9 cellular contexts compared by ENCODE assay signal in the genomic region with DNA sequence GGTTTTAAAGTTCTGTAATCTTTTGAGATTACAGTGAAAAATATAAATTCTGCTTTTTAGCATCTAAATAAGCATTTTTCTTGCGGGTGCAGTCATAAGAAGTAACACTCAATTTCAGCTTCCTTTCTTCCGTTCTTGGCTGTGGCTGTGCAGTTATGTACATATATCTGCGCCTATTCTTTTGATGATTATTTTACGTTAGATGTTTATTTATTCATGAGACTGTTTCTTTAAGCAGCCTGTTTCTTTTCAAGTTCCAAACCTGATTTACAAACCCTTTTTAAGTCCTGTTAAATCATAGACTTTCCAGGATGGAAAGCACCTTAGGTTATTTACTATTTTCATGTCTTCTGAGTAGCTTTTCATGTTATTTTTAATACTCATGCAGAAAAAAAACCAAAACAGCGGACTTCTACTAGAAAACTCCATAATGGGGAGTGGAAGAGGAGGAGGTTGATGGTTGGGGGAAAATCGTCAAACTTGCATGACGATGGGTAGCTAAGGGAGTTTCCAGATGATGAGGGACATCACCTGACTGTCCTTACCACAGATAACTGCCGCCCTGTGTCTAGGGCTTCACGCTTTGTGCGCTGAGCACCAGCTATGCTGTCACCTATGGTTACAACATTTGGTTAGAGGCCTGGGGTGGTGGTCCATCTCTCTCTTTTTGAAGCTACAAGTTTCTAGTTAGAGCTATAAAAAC. TPM values are rescaled to one million over a fixed set of nuclear protein-coding genes. Genes with fewer than 3 reads are reported as not detected.
DNase-seq lines count a peak whose midpoint lies in the region; ATAC-seq and TF ChIP-seq lines count a peak whose summit lies in the region.
"Had no signal": no experiment of that assay in that cellular context is flagged by ENCODE, and none has a peak within 500 bp of the region (broad histone marks: within the 10 kb centered on the region; RNA-seq: fewer than 3 reads in every experiment).

No MANE protein-coding gene starts in this region.

- H3K9me3 ChIP-seq in CD4-positive, CD25-positive, alpha-beta regulatory T cell (ENCODE audit: control insufficient read depth in 2 of 2, low read length in 2 of 2): no peaks in the 10 kb centered on the region
- H3K9me3 ChIP-seq in OCI-LY1 (ENCODE audit: low read length): peaks cover 7% of the 10 kb centered on the region; the same call in 1 of the 2 replicates

- H3K27me3 ChIP-seq in CD4-positive, CD25-positive, alpha-beta regulatory T cell (ENCODE audit: control insufficient read depth, insufficient read depth, low read length): no peaks in the 10 kb centered on the region
- H3K27me3 ChIP-seq in OCI-LY1 (ENCODE audit: insufficient read depth, low read length): no peaks in the 10 kb centered on the region

- 0 out of 2 replicates have a peak, but pooled peaks cover 4% of the 10 kb centered on the region for H3F3A ChIP-seq in OCI-LY1 (ENCODE audit: insufficient read depth, low read length)

- no peak overlapping the region for H2AFZ ChIP-seq in OCI-LY1 (ENCODE audit: low read length)
- H2AFZ ChIP-seq: parathyroid adenoma had no signal

- peak; percentile 80 to 87 (median 83) for DNase-seq in CD4-positive, CD25-positive, alpha-beta regulatory T cell
- DNase-seq in activated naive CD8-positive, alpha-beta T cell treated with anti-CD3 and anti-CD28 coated beads, Interleukin-2, amount 50 U/mL, for 16 hours (ENCODE audit: low read depth, low spot score): peak; percentile 28
- DNase-seq in stimulated activated naive CD8-positive, alpha-beta T cell treated with anti-CD3 and anti-CD28 coated beads, Interleukin-15, amount 100 ng/mL, for 72 hours: peak; percentile 56 to 85
- DNase-seq in omental fat pad (ENCODE audit: low spot score) (no peak), NCI-H2171 treated with DMSO at 0.1 percent for 48 hours (lab: John Stamatoyannopoulos, UW) (no peak), kidney glomerular epithelial cell (lab: John Stamatoyannopoulos, UW) (no peak)

- H3K36me3 Mint-ChIP-seq in CD4-positive, CD25-positive, alpha-beta regulatory T cell: peaks cover 12% of the 10 kb centered on the region

- H3K4me2 ChIP-seq in OCI-LY1 (ENCODE audit: low read length): peak overlapping the region; percentile 84

- peak overlapping the region; percentile 96 to 99 (median 98) for H3K4me3 Mint-ChIP-seq in CD4-positive, CD25-positive, alpha-beta regulatory T cell
- H3K4me3 Mint-ChIP-seq in stimulated activated naive CD8-positive, alpha-beta T cell treated with anti-CD3 and anti-CD28 coated beads, Interleukin-15, amount 100 ng/mL, for 72 hours: peak overlapping the region; percentile 78 to 92

- no peaks in the 10 kb centered on the region for H3K36me3 ChIP-seq in CD4-positive, CD25-positive, alpha-beta regulatory T cell (ENCODE audit: control insufficient read depth, insufficient read depth, low read length)
- peaks cover 9% of the 10 kb centered on the region; the same call in 1 of the 2 replicates for H3K36me3 ChIP-seq in OCI-LY1 (ENCODE audit: insufficient read depth, low read length)

- H3K27me3 Mint-ChIP-seq in CD4-positive, CD25-positive, alpha-beta regulatory T cell: no peaks in the 10 kb centered on the region
- H3K27me3 Mint-ChIP-seq in stimulated activated naive CD8-positive, alpha-beta T cell treated with anti-CD3 and anti-CD28 coated beads, Interleukin-15, amount 100 ng/mL, for 72 hours: no peaks in the 10 kb centered on the region

- H3K4me3 ChIP-seq in CD4-positive, CD25-positive, alpha-beta regulatory T cell (ENCODE audit: low read depth, low read length): peak overlapping the region; percentile 96
- H3K4me3 ChIP-seq in OCI-LY1 (ENCODE audit: low read depth, low read length, poor library complexity, severe bottlenecking): peak overlapping the region; percentile 71

- H3K9me2 ChIP-seq in OCI-LY1 (ENCODE audit: low read depth, low read length): no peaks in the 10 kb centered on the region

- peak; percentile 89 to 91 for ATAC-seq in CD4-positive, CD25-positive, alpha-beta regulatory T cell (ENCODE audit: low read depth in 2 of 2)
- ATAC-seq in GM21447 (IDR thresholded peaks at IDR 0.05; ENCODE audit: unreplicated experiment) (peak; percentile 77), omental fat pad (ENCODE audit: low FRiP score) (no peak)
- ATAC-seq in stimulated activated naive CD8-positive, alpha-beta T cell treated with anti-CD3 and anti-CD28 coated beads, Interleukin-15, amount 100 ng/mL, for 72 hours: peak; percentile 97

- peak overlapping the region; percentile 95 to 100 (median 95) for H3K27ac Mint-ChIP-seq in CD4-positive, CD25-positive, alpha-beta regulatory T cell
- peak overlapping the region; percentile 97 to 99 for H3K27ac Mint-ChIP-seq in stimulated activated naive CD8-positive, alpha-beta T cell treated with anti-CD3 and anti-CD28 coated beads, Interleukin-15, amount 100 ng/mL, for 72 hours

- peak overlapping the region; percentile 84 for H3K9ac ChIP-seq in OCI-LY1 (ENCODE audit: low read length)
- H3K9ac ChIP-seq: parathyroid adenoma had no signal

- H3K79me2 ChIP-seq in OCI-LY1 (ENCODE audit: insufficient read depth, low read length): peaks cover 50% of the 10 kb centered on the region
- H3K79me2 ChIP-seq: parathyroid adenoma had no signal

- peaks cover 61% of the 10 kb centered on the region for H3K4me1 ChIP-seq in CD4-positive, CD25-positive, alpha-beta regulatory T cell (ENCODE audit: control insufficient read depth, insufficient read depth, low read length, poor library complexity, severe bottlenecking)
- peaks cover 74% of the 10 kb centered on the region for H3K4me1 ChIP-seq in OCI-LY1 (ENCODE audit: insufficient read depth, low read length, severe bottlenecking)
- H3K4me1 ChIP-seq: parathyroid adenoma had no signal

- H3K9me3 Mint-ChIP-seq in CD4-positive, CD25-positive, alpha-beta regulatory T cell: peaks cover 0 to 3% (median 0%) of the 10 kb centered on the region in 7 donors
- H3K9me3 Mint-ChIP-seq in stimulated activated naive CD8-positive, alpha-beta T cell treated with anti-CD3 and anti-CD28 coated beads, Interleukin-15, amount 100 ng/mL, for 72 hours: peaks cover 11% of the 10 kb centered on the region in 2 donors

- TF ChIP-seq CTCF in OCI-LY1 (IDR thresholded peaks at IDR 0.05; ENCODE audit: low read length) (no peak), omental fat pad (IDR thresholded peaks at IDR 0.05) (no peak)

- H4K20me1 ChIP-seq in OCI-LY1 (ENCODE audit: insufficient read depth, low read length): no peaks in the 10 kb centered on the region

- H3K4me1 Mint-ChIP-seq in CD4-positive, CD25-positive, alpha-beta regulatory T cell: peaks cover 44 to 75% (median 61%) of the 10 kb centered on the region in 4 donors
- H3K4me1 Mint-ChIP-seq in stimulated activated naive CD8-positive, alpha-beta T cell treated with anti-CD3 and anti-CD28 coated beads, Interleukin-15, amount 100 ng/mL, for 72 hours: peaks cover 67% of the 10 kb centered on the region

- H3K27ac ChIP-seq in CD4-positive, CD25-positive, alpha-beta regulatory T cell (ENCODE audit: insufficient read depth, low read length, poor library complexity, severe bottlenecking): peak overlapping the region; percentile 99
- H3K27ac ChIP-seq in OCI-LY1 (ENCODE audit: low read depth, low read length, poor library complexity, severe bottlenecking): peak overlapping the region; percentile 96
- H3K27ac ChIP-seq: parathyroid adenoma had no signal

RNA-seq across cellular contexts. Expression of a gene that starts 2.6 kb away (rescaled TPM):
- total RNA-seq in CD4-positive, CD25-positive, alpha-beta regulatory T cell: 221 TPM
- polyA plus RNA-seq in CD4-positive, CD25-positive, alpha-beta regulatory T cell: 10 to 100 TPM; 16.8 to 20.9 (median 18.9) TPM
- total RNA-seq in omental fat pad: 10 to 100 TPM; 26.3 to 39.5 (median 34.6) TPM

Comparison
In these comparisons a context has a peak if more than half of its experiments do, and no peak if none do; other contexts are left out.
1. DNase-seq: peak in CD4-positive, CD25-positive, alpha-beta regulatory T cell (3 of 3), activated naive CD8-positive, alpha-beta T cell treated with anti-CD3 and anti-CD28 coated beads, Interleukin-2, amount 50 U/mL, for 16 hours (single experiment) and stimulated activated naive CD8-positive, alpha-beta T cell treated with anti-CD3 and anti-CD28 coated beads, Interleukin-15, amount 100 ng/mL, for 72 hours (2 of 2); none in omental fat pad (single experiment), NCI-H2171 treated with DMSO at 0.1 percent for 48 hours (single experiment) and kidney glomerular epithelial cell (single experiment).